27 cellular contexts compared by ENCODE assay signal in genomic region chr10:656883-657282, GRCh38. TPM values are rescaled to one million over a fixed set of nuclear protein-coding genes. Genes with fewer than 3 reads are reported as not detected.
"Had no signal": no experiment of that assay in that cellular context is flagged by ENCODE, and none has a peak within 500 bp of the region (broad histone marks: within the 10 kb centered on the region; RNA-seq: fewer than 3 reads in every experiment).

No MANE protein-coding gene starts in this region.

- H3K9ac ChIP-seq: KMS-11 had no signal

- H3K4me3 Mint-ChIP-seq: IgD-negative memory B cell had no signal

- H3K36me3 Mint-ChIP-seq: IgD-negative memory B cell had no signal

- H3K9me3 ChIP-seq: SJSA1 had no signal

- H3K27ac Mint-ChIP-seq: IgD-negative memory B cell had no signal

- H3K27me3 ChIP-seq: SJSA1 had no signal

- DNase-seq: Kasumi-1, MM.1S, NCI-H1048, NCI-H1105, NCI-H1417, NCI-H1436 treated with DMSO at 0.1 percent for 48 hours, NCI-H1694, NCI-H187 treated with DMSO at 0.1 percent for 48 hours, NCI-H2029 treated with DMSO at 0.1 percent for 48 hours, NCI-H2171, NCI-H226, NCI-H446, NCI-H510A, NCI-H524 treated with DMSO at 0.1 percent for 48 hours, NCI-H69, NCI-H774, Right ventricle myocardium superior, RPMI8226, SIG-M5 had no signal

- FAIRE-seq: HTR-8/SVneo, K562, RCC 7860 had no signal

- H3K9me3 Mint-ChIP-seq: IgD-negative memory B cell had no signal

- H3K4me3 ChIP-seq: K562, SJSA1, SK-N-MC had no signal

- H3K27ac ChIP-seq: HL-60, KMS-11, SJSA1, SK-N-MC had no signal

RNA-seq across cellular contexts. Expression of gene DIP2C, which starts 32.6 kb away (rescaled TPM):
- total RNA-seq: K562 had no signal
